ENCODE assay signal across 8 cellular contexts in the genomic region with DNA sequence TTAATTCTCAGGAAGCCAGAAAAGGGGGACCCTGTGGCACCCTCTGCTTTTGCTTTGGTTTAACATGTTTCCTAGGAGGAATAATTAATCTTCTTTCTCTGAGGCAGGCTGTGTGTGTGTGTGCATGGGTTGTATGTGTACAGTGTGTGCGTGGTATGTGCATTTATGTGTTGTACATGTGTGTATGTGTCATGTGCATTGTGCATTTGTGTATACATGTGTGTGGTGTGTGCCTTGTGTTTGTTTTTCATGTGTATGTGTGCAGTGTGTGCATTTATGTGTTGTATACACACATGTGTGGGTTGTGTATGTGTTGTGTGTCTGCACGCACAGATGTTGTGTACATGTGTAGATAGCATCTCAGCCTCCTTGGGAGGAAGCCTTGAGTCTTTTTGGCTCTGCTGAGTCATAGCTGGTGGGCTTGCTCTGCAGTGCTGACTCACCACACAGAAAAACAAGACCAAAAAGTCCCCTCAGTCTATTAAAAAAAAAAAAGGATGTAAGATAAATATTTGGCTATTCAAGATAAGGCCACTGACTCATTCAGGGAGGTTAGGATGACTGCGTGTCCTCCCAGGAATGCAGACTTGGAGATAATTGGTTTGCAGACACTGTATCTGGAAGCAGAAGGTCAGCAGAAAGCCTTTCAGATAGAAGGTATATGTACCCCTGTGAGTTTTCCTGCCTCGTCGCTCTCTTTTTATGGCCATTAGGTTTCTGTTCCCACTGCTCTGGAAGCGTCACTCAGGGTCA. TPM values are rescaled to one million over a fixed set of nuclear protein-coding genes. Genes with fewer than 3 reads are reported as not detected.
DNase-seq lines count a peak whose midpoint lies in the region; ATAC-seq and TF ChIP-seq lines count a peak whose summit lies in the region.

No MANE protein-coding gene starts in this region.

- peak overlapping the region; percentile 23; the same call in 1 of the 2 replicates for H3K4me3 ChIP-seq in AG04449 (ENCODE audit: low read depth, low read length)
- H3K4me3 ChIP-seq in ascending aorta = no peak overlapping the region
- H3K4me3 ChIP-seq in stomach smooth muscle (ENCODE audit: low read length in 2 of 2) = no peak overlapping the region

- H3K27ac Mint-ChIP-seq in effector memory CD8-positive, alpha-beta T cell = no peak overlapping the region

- POLR2A ChIA-PET in AG04449 (lab: Yijun Ruan, JAX) = interaction anchor here (0.8 to 2.8 kb wide), 3 partner anchors 11 to 57 kb away, joined by 3 to 19 read pairs (median 3); no protein-coding TSS in a partner anchor

- peak overlapping the region in 1 of 2 donors; percentile 21 for H3K9ac ChIP-seq in stomach smooth muscle (ENCODE audit: low read length in 2 of 2)

- ATAC-seq in GM19023 (IDR thresholded peaks at IDR 0.05; ENCODE audit: unreplicated experiment) = peak; percentile 62
- no peak for ATAC-seq in effector memory CD8-positive, alpha-beta T cell (replicated peaks)

- H3K36me3 ChIP-seq in ascending aorta (no peaks in the 10 kb centered on the region), stomach smooth muscle (ENCODE audit: control insufficient read depth in 2 of 2, insufficient read depth in 2 of 2, low read length in 2 of 2) (peaks cover 0 to 2% of the 10 kb centered on the region in 2 donors)

- DNase-seq in AG04449 (ENCODE audit: low read depth, low spot score) = peak; percentile 95
- DNase-seq in NCI-H226 = peak; percentile 97
- DNase-seq in ascending aorta (ENCODE audit: low spot score in 2 of 2) = peak in 1 of 2 donors; percentile 83
- peak; percentile 94 for DNase-seq in islet precursor cell
- no peak for DNase-seq in NCI-H2107 (lab: John Stamatoyannopoulos, UW)
- no peak for DNase-seq in effector memory CD8-positive, alpha-beta T cell

- H3K4me1 ChIP-seq in ascending aorta (peaks cover 43 to 68% of the 10 kb centered on the region in 2 donors), stomach smooth muscle (ENCODE audit: control insufficient read depth, insufficient read depth, low read length) (peaks cover 56% of the 10 kb centered on the region)

- no peaks in the 10 kb centered on the region for H3K27me3 ChIP-seq in ascending aorta
- no peaks in the 10 kb centered on the region for H3K27me3 ChIP-seq in stomach smooth muscle (ENCODE audit: control insufficient read depth in 1 of 2, insufficient read depth in 2 of 2, low read length in 2 of 2)

- no peaks in the 10 kb centered on the region for H3K9me3 ChIP-seq in ascending aorta
- H3K9me3 ChIP-seq in stomach smooth muscle (ENCODE audit: control insufficient read depth in 2 of 2, low read length in 2 of 2) = no peaks in the 10 kb centered on the region

- peaks cover 0 to 5% of the 10 kb centered on the region in 2 donors for H3K9me3 Mint-ChIP-seq in effector memory CD8-positive, alpha-beta T cell

- peaks cover 20% of the 10 kb centered on the region for H3K36me3 Mint-ChIP-seq in effector memory CD8-positive, alpha-beta T cell (ENCODE audit: insufficient read depth)

- TF ChIP-seq CTCF in AG04449 (IDR thresholded peaks at IDR 0.05; ENCODE audit: insufficient read depth, low read length, missing control alignments) (no peak), ascending aorta (IDR thresholded peaks at IDR 0.05) (no peak)

- H3K4me1 Mint-ChIP-seq in effector memory CD8-positive, alpha-beta T cell (ENCODE audit: low read depth in 2 of 2) = peaks cover 5 to 7% of the 10 kb centered on the region in 2 donors

- H3K27ac ChIP-seq in ascending aorta (peak overlapping the region; percentile 91 to 95), stomach smooth muscle (ENCODE audit: low read length) (peak overlapping the region; percentile 62)

- H3K27me3 Mint-ChIP-seq in effector memory CD8-positive, alpha-beta T cell = no peaks in the 10 kb centered on the region

- intact Hi-C loops in ascending aorta (cut with DNase I) = loop anchor here (2.0 kb wide), 2 partner anchors 13 to 29 kb away; no protein-coding TSS in a partner anchor

- no peak overlapping the region for H3K4me3 Mint-ChIP-seq in effector memory CD8-positive, alpha-beta T cell

- CTCF ChIA-PET in AG04449 (lab: Yijun Ruan, JAX) = interaction anchor here (0.7 to 1.8 kb wide), 4 partner anchors 9 to 58 kb away, joined by 4 to 10 read pairs (median 6); no protein-coding TSS in a partner anchor

RNA-seq across cellular contexts. Expression of gene SYNJ2, which starts 58.6 kb away (rescaled TPM):
- total RNA-seq in ascending aorta = 3.0 TPM

Comparison
In these comparisons a context has a peak if more than half of its experiments do, and no peak if none do; other contexts are left out.
1. DNase-seq: peak in AG04449 (single experiment), NCI-H226 (single experiment) and islet precursor cell (single experiment); none in NCI-H2107 (single experiment) and effector memory CD8-positive, alpha-beta T cell (0 of 3).